In genomic region chr17:63426917-63427308, GRCh38 we compare ENCODE assay signal across 17 cellular contexts. TPM values are rescaled to one million over a fixed set of nuclear protein-coding genes. Genes with fewer than 3 reads are reported as not detected.
A peak's percentile ranks its signal among the peaks of the same experiment; 100 is the strongest.
DNase-seq lines count a peak whose midpoint lies in the region; ATAC-seq and TF ChIP-seq lines count a peak whose summit lies in the region.
"Had no signal": no experiment of that assay in that cellular context is flagged by ENCODE, and none has a peak within 500 bp of the region (broad histone marks: within the 10 kb centered on the region; RNA-seq: fewer than 3 reads in every experiment).

No MANE protein-coding gene starts in this region.

- H3K27me3 Mint-ChIP-seq in activated CD4-positive, alpha-beta T cell treated with anti-CD3 and anti-CD28 coated beads, Interleukin-2, amount 10 ng/mL, durations not matched to agents 24 days and 14 days: peaks cover 2% of the 10 kb centered on the region
- H3K27me3 Mint-ChIP-seq in T-helper 17 cell (no peaks in the 10 kb centered on the region), naive B cell (peaks cover 0 to 6% (median 0%) of the 10 kb centered on the region in 3 donors)
- H3K27me3 Mint-ChIP-seq in T-helper 2 cell treated with Interferon-gamma antibody and Interleukin-4, amounts not matched to agents 5 μg/mL and 100 μg/mL, for 36 hours (ENCODE audit: low read depth): peaks cover 14% of the 10 kb centered on the region

- intact Hi-C loops in activated CD4-positive, alpha-beta T cell treated with anti-CD3 and anti-CD28 coated beads, Interleukin-2, amount 10 ng/mL, durations not matched to agents 24 days and 14 days (cut with micrococcal nuclease): loop anchor here (5.0 kb wide), 1 partner anchor 270 kb away; no protein-coding TSS in a partner anchor

- no peak for TF ChIP-seq CTCF in GM13976 (IDR thresholded peaks at IDR 0.05; ENCODE audit: borderline replicate concordance, control extremely low read depth, extremely low read depth, insufficient read depth, missing control alignments)

- in situ Hi-C loops in GM13976 (cut with MboI; ENCODE audit: low sequenced_read_pairs, unreplicated experiment): loop anchor here (10.0 to 25.0 kb wide), 2 partner anchors 48 to 385 kb away; partner anchors contain the start of gene ACE

- no peaks in the 10 kb centered on the region for H3K36me3 Mint-ChIP-seq in activated CD4-positive, alpha-beta T cell treated with anti-CD3 and anti-CD28 coated beads, Interleukin-2, amount 10 ng/mL, durations not matched to agents 24 days and 14 days (ENCODE audit: low read depth)
- H3K36me3 Mint-ChIP-seq in T-helper 17 cell (ENCODE audit: low read depth) (no peaks in the 10 kb centered on the region), naive B cell (no peaks in the 10 kb centered on the region)
- H3K36me3 Mint-ChIP-seq in T-helper 2 cell treated with Interferon-gamma antibody and Interleukin-4, amounts not matched to agents 5 μg/mL and 100 μg/mL, for 36 hours (ENCODE audit: low read depth): no peaks in the 10 kb centered on the region

- no peak for DNase-seq in activated CD4-positive, alpha-beta T cell treated with anti-CD3 and anti-CD28 coated beads, Interleukin-2, amount 10 ng/mL, durations not matched to agents 24 days and 14 days
- DNase-seq in activated CD4-positive, alpha-beta T cell treated with anti-CD3 and anti-CD28 coated beads for 4 hours: no peak
- DNase-seq in GM13976 (ENCODE audit: low spot score): peak; percentile 7
- no peak for DNase-seq in T-helper 17 cell
- no peak for DNase-seq in naive B cell
- DNase-seq in T-helper 2 cell treated with Interferon-gamma antibody and Interleukin-4, amounts not matched to agents 5 μg/mL and 100 μg/mL, for 36 hours (ENCODE audit: low spot score): no peak
- DNase-seq: Calu3, KG1, NCI-H1092, NCI-H1694, NCI-H748 treated with DMSO at 0.1 percent for 48 hours, SIG-M5 had no signal

- H3K27ac Mint-ChIP-seq in activated CD4-positive, alpha-beta T cell treated with anti-CD3 and anti-CD28 coated beads, Interleukin-2, amount 10 ng/mL, durations not matched to agents 24 days and 14 days: peak overlapping the region; percentile 36
- H3K27ac Mint-ChIP-seq in T-helper 17 cell (no peak overlapping the region), naive B cell (peak overlapping the region in 1 of 6 donors; percentile 13)
- H3K27ac Mint-ChIP-seq in T-helper 2 cell treated with Interferon-gamma antibody and Interleukin-4, amounts not matched to agents 5 μg/mL and 100 μg/mL, for 36 hours: no peak overlapping the region

- H3K9me3 ChIP-seq in T-helper 17 cell (ENCODE audit: control insufficient read depth, low read length, poor library complexity, severe bottlenecking): no peaks in the 10 kb centered on the region
- H3K9me3 ChIP-seq: Peyer's patch had no signal

- no peak for ATAC-seq in T-helper 17 cell
- ATAC-seq in naive B cell (ENCODE audit: low read depth in 2 of 2): peak; percentile 34 to 54
- ATAC-seq in GM19455 (IDR thresholded peaks at IDR 0.05; ENCODE audit: unreplicated experiment): no peak
- ATAC-seq in GM18867 (IDR thresholded peaks at IDR 0.05; ENCODE audit: unreplicated experiment): no peak
- ATAC-seq: GM12878 had no signal

- H3K4me3 Mint-ChIP-seq in activated CD4-positive, alpha-beta T cell treated with anti-CD3 and anti-CD28 coated beads, Interleukin-2, amount 10 ng/mL, durations not matched to agents 24 days and 14 days: peak overlapping the region; percentile 4
- H3K4me3 Mint-ChIP-seq in T-helper 17 cell: peak overlapping the region; percentile 57
- H3K4me3 Mint-ChIP-seq in naive B cell: no peak overlapping the region
- H3K4me3 Mint-ChIP-seq in T-helper 2 cell treated with Interferon-gamma antibody and Interleukin-4, amounts not matched to agents 5 μg/mL and 100 μg/mL, for 36 hours: no peak overlapping the region

- H3K9me3 Mint-ChIP-seq in activated CD4-positive, alpha-beta T cell treated with anti-CD3 and anti-CD28 coated beads, Interleukin-2, amount 10 ng/mL, durations not matched to agents 24 days and 14 days: no peaks in the 10 kb centered on the region
- H3K9me3 Mint-ChIP-seq in naive B cell: no peaks in the 10 kb centered on the region
- H3K9me3 Mint-ChIP-seq in T-helper 2 cell treated with Interferon-gamma antibody and Interleukin-4, amounts not matched to agents 5 μg/mL and 100 μg/mL, for 36 hours: no peaks in the 10 kb centered on the region

- peaks cover 37% of the 10 kb centered on the region for H3K4me1 Mint-ChIP-seq in activated CD4-positive, alpha-beta T cell treated with anti-CD3 and anti-CD28 coated beads, Interleukin-2, amount 10 ng/mL, durations not matched to agents 24 days and 14 days
- H3K4me1 Mint-ChIP-seq in T-helper 17 cell (peaks cover 34% of the 10 kb centered on the region), naive B cell (peaks cover 6 to 14% (median 13%) of the 10 kb centered on the region in 3 donors)
- H3K4me1 Mint-ChIP-seq in T-helper 2 cell treated with Interferon-gamma antibody and Interleukin-4, amounts not matched to agents 5 μg/mL and 100 μg/mL, for 36 hours (ENCODE audit: low read depth): peaks cover 25% of the 10 kb centered on the region

RNA-seq across cellular contexts. Expression of gene CYB561, which starts 19.2 kb away (rescaled TPM):
- 1.7 and 2.0 TPM in 2 replicates for total RNA-seq in activated CD4-positive, alpha-beta T cell treated with anti-CD3 and anti-CD28 coated beads, Interleukin-2, amount 10 ng/mL, durations not matched to agents 24 days and 14 days
- total RNA-seq in T-helper 17 cell: 10 to 100 TPM; 50.8 to 69.9 TPM
- 1 to 10 TPM in 4 of 6 donors, under 1 TPM in 1, not detected in 1; 0.66 to 3.4 (median 1.6) TPM for polyA plus RNA-seq in naive B cell (ENCODE audit: low read depth in 6 of 6)

RNA-seq across cellular contexts. Expression of gene ACE, which starts 49.9 kb away (rescaled TPM):
- 0.26 TPM in 1 of 2 replicates, not detected in the other for total RNA-seq in activated CD4-positive, alpha-beta T cell treated with anti-CD3 and anti-CD28 coated beads, Interleukin-2, amount 10 ng/mL, durations not matched to agents 24 days and 14 days
- 10 to 100 TPM; 11.6 to 21.5 TPM for total RNA-seq in T-helper 17 cell
- polyA plus RNA-seq in naive B cell (ENCODE audit: low read depth in 6 of 6): not detected
- total RNA-seq: H4 had no signal
- polyA plus RNA-seq: GM12878 had no signal

Comparison
In these comparisons a context has a peak if more than half of its experiments do, and no peak if none do; other contexts are left out.
1. H3K4me3 Mint-ChIP-seq: peak in activated CD4-positive, alpha-beta T cell treated with anti-CD3 and anti-CD28 coated beads, Interleukin-2, amount 10 ng/mL, durations not matched to agents 24 days and 14 days (single experiment) and T-helper 17 cell (single experiment); none in naive B cell (0 of 8) and T-helper 2 cell treated with Interferon-gamma antibody and Interleukin-4, amounts not matched to agents 5 μg/mL and 100 μg/mL, for 36 hours (single experiment).
2. ATAC-seq: peak in naive B cell (2 of 2); none in T-helper 17 cell (single experiment), GM19455 (single experiment) and GM18867 (single experiment).
3. RNA of gene CYB561, which starts 19.2 kb away (total RNA-seq): 50.8 to 69.9 TPM in T-helper 17 cell; 1.7 to 2.0 TPM in activated CD4-positive, alpha-beta T cell treated with anti-CD3 and anti-CD28 coated beads, Interleukin-2, amount 10 ng/mL, durations not matched to agents 24 days and 14 days; every median in the first group is over 10 times any median in the second.
4. RNA of gene ACE, which starts 49.9 kb away (total RNA-seq): 11.6 to 21.5 TPM in T-helper 17 cell; 0.26 TPM in activated CD4-positive, alpha-beta T cell treated with anti-CD3 and anti-CD28 coated beads, Interleukin-2, amount 10 ng/mL, durations not matched to agents 24 days and 14 days; every median in the first group is over 10 times any median in the second.